8 cellular contexts compared by ENCODE assay signal in genomic region chr6:33201147-33201545, GRCh38. TPM values are rescaled to one million over a fixed set of nuclear protein-coding genes. Genes with fewer than 3 reads are reported as not detected.
DNase-seq lines count a peak whose midpoint lies in the region; ATAC-seq and TF ChIP-seq lines count a peak whose summit lies in the region.

No MANE protein-coding gene starts in this region.

- H3K27ac ChIP-seq in KMS-11 = peak overlapping the region; percentile 87
- peak overlapping the region; percentile 94 to 97 for H3K27ac ChIP-seq in coronary artery
- H3K27ac ChIP-seq in muscle layer of duodenum (ENCODE audit: low read length) = peak overlapping the region; percentile 98

- H3K4me3 ChIP-seq in AG10803 (ENCODE audit: low read length) (peak overlapping the region; percentile 81), KMS-11 (IDR thresholded peaks at IDR 0.05; ENCODE audit: insufficient read depth, low read depth, low read length) (no peak overlapping the region), coronary artery (peak overlapping the region; percentile 83), muscle layer of duodenum (ENCODE audit: low read depth in 1 of 2, low read length in 2 of 2) (peak overlapping the region; percentile 82 to 99)

- H3K4me2 ChIP-seq in KMS-11 = peak overlapping the region; percentile 58

- DNase-seq in AG10803 (ENCODE audit: low read depth) = peak; percentile 14
- peak; percentile 74 for DNase-seq in coronary artery (ENCODE audit: low spot score)
- DNase-seq in occipital lobe (lab: John Stamatoyannopoulos, UW) = no peak
- DNase-seq in stimulated activated CD4-positive, alpha-beta T cell treated with anti-CD3 and anti-CD28 coated beads, Interleukin-2, amount 100 ng/mL, for 48 hours = no peak

- H3K27me3 ChIP-seq in KMS-11 (ENCODE audit: insufficient read depth, low read depth) (no peaks in the 10 kb centered on the region), muscle layer of duodenum (ENCODE audit: low read depth, low read length) (no peaks in the 10 kb centered on the region)

- peaks cover 24% of the 10 kb centered on the region for H3K79me2 ChIP-seq in KMS-11 (ENCODE audit: insufficient read depth, low read depth)

- H3K9ac ChIP-seq in KMS-11 = peak overlapping the region; percentile 96

- no peaks in the 10 kb centered on the region for H3K9me3 ChIP-seq in muscle layer of duodenum (ENCODE audit: control insufficient read depth in 1 of 2, low read length in 2 of 2)

- TF ChIP-seq CTCF in AG10803 (conservative IDR thresholded peaks at IDR 0.05; ENCODE audit: low read length) = peak; percentile 9; the same call in 1 of the 2 replicates
- TF ChIP-seq CTCF in KMS-11 (conservative IDR thresholded peaks at IDR 0.05; ENCODE audit: low read depth, low read length) = no peak
- TF ChIP-seq CTCF in coronary artery (IDR thresholded peaks at IDR 0.05) = no peak

- H3K36me3 ChIP-seq in KMS-11 (ENCODE audit: insufficient read depth) = no peaks in the 10 kb centered on the region
- H3K36me3 ChIP-seq in muscle layer of duodenum (ENCODE audit: control insufficient read depth in 1 of 2, insufficient read depth in 2 of 2, low read length in 2 of 2) = peaks cover 35 to 43% of the 10 kb centered on the region in 2 donors

- peaks cover 31% of the 10 kb centered on the region for H3K4me1 ChIP-seq in KMS-11 (ENCODE audit: low read depth, poor library complexity, severe bottlenecking)
- H3K4me1 ChIP-seq in muscle layer of duodenum (ENCODE audit: control insufficient read depth in 1 of 2, insufficient read depth in 2 of 2, low read length in 2 of 2) = peaks cover 39 to 61% of the 10 kb centered on the region in 2 donors

- no peaks in the 10 kb centered on the region for H4K20me1 ChIP-seq in KMS-11 (ENCODE audit: insufficient read depth)

- ATAC-seq in GM21576 (IDR thresholded peaks at IDR 0.05; ENCODE audit: unreplicated experiment) (no peak), HG02571 (IDR thresholded peaks at IDR 0.05; ENCODE audit: unreplicated experiment) (no peak)

- peak overlapping the region; percentile 93 for H2AFZ ChIP-seq in KMS-11 (ENCODE audit: low read depth)

RNA-seq across cellular contexts. Expression of gene SLC39A7, which starts 0.5 kb away (rescaled TPM):
- total RNA-seq in occipital lobe = 34.8 TPM

RNA-seq across cellular contexts. Expression of gene RXRB, which starts 0.7 kb away (rescaled TPM):
- 22.6 TPM for total RNA-seq in occipital lobe

RNA-seq across cellular contexts. Expression of gene HSD17B8, which starts 3.3 kb away (rescaled TPM):
- total RNA-seq in occipital lobe = 4.5 TPM

RNA-seq across cellular contexts. Expression of gene RING1, which starts 7.2 kb away (rescaled TPM):
- 20.6 TPM for total RNA-seq in occipital lobe

RNA-seq across cellular contexts. Expression of gene COL11A2, which starts 8.9 kb away (rescaled TPM):
- 0.94 TPM for total RNA-seq in occipital lobe

Comparison
In these comparisons a context has a peak if more than half of its experiments do, and no peak if none do; other contexts are left out.
1. DNase-seq: peak in AG10803 (single experiment) and coronary artery (single experiment); none in occipital lobe (single experiment) and stimulated activated CD4-positive, alpha-beta T cell treated with anti-CD3 and anti-CD28 coated beads, Interleukin-2, amount 100 ng/mL, for 48 hours (0 of 2).
2. Peak in every context shown above with its lines, with median percentiles within 50 percentile points of each other: H3K27ac ChIP-seq.